8 cellular contexts compared by ENCODE assay signal in genomic region chr7:143836622-143837021, GRCh38.
A peak's percentile ranks its signal among the peaks of the same experiment; 100 is the strongest.
DNase-seq lines count a peak whose midpoint lies in the region; ATAC-seq and TF ChIP-seq lines count a peak whose summit lies in the region.
"Not testable (repeated sequence)": the region's sequence is repeated elsewhere in the genome, so short reads cannot be mapped to it uniquely, and the experiment has no call there.

No MANE protein-coding gene starts in this region.

- not testable (repeated sequence) for H3K27ac ChIP-seq in HL-60 (replicated peaks); PC-3 (ENCODE audit: low read length)

- not testable (repeated sequence) for H3K36me3 Mint-ChIP-seq in Calu3 (ENCODE audit: insufficient read depth, unreplicated experiment); effector memory CD8-positive, alpha-beta T cell (ENCODE audit: insufficient read depth); natural killer cell treated with Interleukin-12 subunit alpha and Interleukin-12 subunit beta and Interleukin-15 and Interleukin-18, amount 100 ng/mL, for 72 hours

- H3F3A ChIP-seq in PC-3 (ENCODE audit: low read length, unreplicated experiment): not testable (repeated sequence)

- not testable (repeated sequence) for BruUV-seq in Calu3 (replicated peaks; lab: Mats Ljungman, UMichigan); PC-3 (replicated peaks; lab: Mats Ljungman, UMichigan)

- not testable (repeated sequence) for H3K4me2 ChIP-seq in PC-3 (ENCODE audit: low read length)

- H4K20me1 ChIP-seq in PC-3 (ENCODE audit: low read length): not testable (repeated sequence)

- DNase-seq in Calu3 (peak; percentile 97), HL-60 (ENCODE audit: low read depth in 1 of 2, low spot score in 1 of 2) (peak in 1 of 2 experiments; percentile 87), activated T-cell treated with anti-CD3 and anti-CD28 coated beads for 1 hour (ENCODE audit: low read depth) (peak; percentile 85)
- DNase-seq in PC-3: not testable (repeated sequence)
- peak; percentile 92 to 98 (median 97) for DNase-seq in effector memory CD8-positive, alpha-beta T cell
- peak; percentile 96 for DNase-seq in natural killer cell treated with Interleukin-12 subunit alpha and Interleukin-12 subunit beta and Interleukin-15 and Interleukin-18, amount 100 ng/mL, for 72 hours (ENCODE audit: low spot score)
- peak; percentile 83 to 96 for DNase-seq in stimulated activated CD8-positive, alpha-beta memory T cell treated with anti-CD3 and anti-CD28 coated beads, Interleukin-4, amount 100 ng/mL, for 1 hour (ENCODE audit: low read depth in 2 of 2, low spot score in 1 of 2)

- not testable (repeated sequence) for H3K4me1 Mint-ChIP-seq in Calu3 (ENCODE audit: low read depth, unreplicated experiment); effector memory CD8-positive, alpha-beta T cell (ENCODE audit: low read depth in 2 of 2); natural killer cell treated with Interleukin-12 subunit alpha and Interleukin-12 subunit beta and Interleukin-15 and Interleukin-18, amount 100 ng/mL, for 72 hours (ENCODE audit: low read depth in 2 of 2)

- H3K4me1 ChIP-seq in PC-3 (ENCODE audit: insufficient read depth, low read length): not testable (repeated sequence)

- not testable (repeated sequence) for H3K36me3 ChIP-seq in PC-3 (ENCODE audit: low read depth, low read length)

- not testable (repeated sequence) for H3K9me3 ChIP-seq in PC-3 (ENCODE audit: low read length)

- H3K27me3 Mint-ChIP-seq in Calu3 (ENCODE audit: unreplicated experiment); effector memory CD8-positive, alpha-beta T cell; natural killer cell treated with Interleukin-12 subunit alpha and Interleukin-12 subunit beta and Interleukin-15 and Interleukin-18, amount 100 ng/mL, for 72 hours: not testable (repeated sequence)

- ATAC-seq in GM21717 (IDR thresholded peaks at IDR 0.05; ENCODE audit: unreplicated experiment) (peak; percentile 87), PC-3 (peak; percentile 89)
- peak; percentile 75 for ATAC-seq in effector memory CD8-positive, alpha-beta T cell (replicated peaks)
- ATAC-seq in natural killer cell treated with Interleukin-12 subunit alpha and Interleukin-12 subunit beta and Interleukin-15 and Interleukin-18, amount 100 ng/mL, for 72 hours: peak; percentile 95 to 96

- peak overlapping the region; percentile 67 for H3K4me3 Mint-ChIP-seq in Calu3 (ENCODE audit: low read depth, unreplicated experiment)
- H3K4me3 Mint-ChIP-seq in effector memory CD8-positive, alpha-beta T cell: peak overlapping the region; percentile 62 to 80
- H3K4me3 Mint-ChIP-seq in natural killer cell treated with Interleukin-12 subunit alpha and Interleukin-12 subunit beta and Interleukin-15 and Interleukin-18, amount 100 ng/mL, for 72 hours: not testable (repeated sequence)

- H3K4me3 ChIP-seq in HL-60 (replicated peaks; ENCODE audit: insufficient read depth, low read length) (peak overlapping the region; percentile 45), PC-3 (ENCODE audit: low read length) (peak overlapping the region; percentile 53; the same call in 1 of the 2 replicates)

- H3K9ac ChIP-seq in PC-3 (ENCODE audit: low read length): not testable (repeated sequence)

- not testable (repeated sequence) for H3K9me2 ChIP-seq in PC-3 (replicated peaks; ENCODE audit: low read length)

- not testable (repeated sequence) for H3K27ac Mint-ChIP-seq in Calu3 (ENCODE audit: unreplicated experiment)
- peak overlapping the region; percentile 67 to 93 for H3K27ac Mint-ChIP-seq in effector memory CD8-positive, alpha-beta T cell
- H3K27ac Mint-ChIP-seq in natural killer cell treated with Interleukin-12 subunit alpha and Interleukin-12 subunit beta and Interleukin-15 and Interleukin-18, amount 100 ng/mL, for 72 hours: peak overlapping the region in 1 of 2 donors; percentile 58

- POLR2A ChIA-PET in PC-3 (lab: Charles Lee; ENCODE audit: unreplicated experiment): not testable (repeated sequence)

- intact Hi-C loops in Calu3 (cut with micrococcal nuclease; ENCODE audit: unreplicated experiment); PC-3 (cut with micrococcal nuclease): not testable (repeated sequence)

- not testable (repeated sequence) for H2AFZ ChIP-seq in PC-3 (ENCODE audit: low read length)

- CTCF ChIA-PET in Calu3 (lab: Charles Lee); PC-3 (lab: Charles Lee): not testable (repeated sequence)

- not testable (repeated sequence) for H3K9me3 Mint-ChIP-seq in Calu3 (ENCODE audit: low read depth, unreplicated experiment); effector memory CD8-positive, alpha-beta T cell; natural killer cell treated with Interleukin-12 subunit alpha and Interleukin-12 subunit beta and Interleukin-15 and Interleukin-18, amount 100 ng/mL, for 72 hours

- not testable (repeated sequence) for H3K27me3 ChIP-seq in HL-60 (ENCODE audit: insufficient read depth, poor library complexity, severe bottlenecking); PC-3 (ENCODE audit: low read length)

- H3K79me2 ChIP-seq in PC-3 (ENCODE audit: low read length): not testable (repeated sequence)

- TF ChIP-seq CTCF in Calu3 (IDR thresholded peaks at IDR 0.05; ENCODE audit: unreplicated experiment); HL-60 (IDR thresholded peaks at IDR 0.05; ENCODE audit: insufficient read depth, low read length); PC-3 (conservative IDR thresholded peaks at IDR 0.05; ENCODE audit: low read depth, low read length): not testable (repeated sequence)
